ENCODE assay signal across 9 cellular contexts in the genomic region with DNA sequence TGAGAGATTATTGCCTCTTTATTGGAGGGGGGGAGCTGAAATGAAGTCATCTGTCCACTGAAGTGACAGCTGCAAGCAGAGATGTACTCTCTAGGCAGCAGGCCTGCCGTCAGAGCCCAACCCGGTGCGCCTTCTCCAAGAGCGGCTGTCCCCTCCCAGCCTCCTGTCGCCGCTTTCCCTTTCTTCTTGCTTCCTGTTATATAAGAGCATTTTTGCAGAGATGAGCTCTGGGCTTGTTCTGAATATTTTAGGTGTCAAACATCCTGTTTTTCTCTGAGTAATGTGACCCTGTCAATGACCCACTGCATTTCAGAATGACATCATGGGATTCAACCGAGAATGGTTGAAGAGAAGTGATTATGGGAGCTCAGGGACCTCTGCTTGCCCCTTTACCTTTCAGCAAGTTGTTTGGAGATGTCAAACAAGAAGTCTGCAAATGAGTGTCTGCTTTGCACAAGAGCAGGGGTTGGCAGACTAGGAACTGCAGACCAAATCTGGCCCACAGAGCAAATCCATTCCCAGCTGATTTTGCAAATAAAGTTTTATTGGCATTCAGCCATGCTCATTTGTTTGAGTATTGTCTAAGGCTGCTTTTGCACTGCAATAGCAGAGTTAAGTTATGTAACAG.
A peak's percentile ranks its signal among the peaks of the same experiment; 100 is the strongest.
DNase-seq lines count a peak whose midpoint lies in the region; ATAC-seq and TF ChIP-seq lines count a peak whose summit lies in the region.
"Had no signal": no experiment of that assay in that cellular context is flagged by ENCODE, and none has a peak within 500 bp of the region (broad histone marks: within the 10 kb centered on the region; RNA-seq: fewer than 3 reads in every experiment).

No MANE protein-coding gene starts in this region.

- peak; percentile 73 for DNase-seq in activated CD4-positive, alpha-beta T cell treated with anti-CD3 and anti-CD28 coated beads, Interleukin-2, amount 10 ng/mL, durations not matched to agents 24 days and 14 days
- no peak for DNase-seq in activated CD4-positive, alpha-beta T cell treated with anti-CD3 and anti-CD28 coated beads for 1 hour
- DNase-seq in activated naive CD4-positive, alpha-beta T cell treated with anti-CD3 and anti-CD28 coated beads, Interleukin-2, amount 10 ng/mL, durations not matched to agents 7 days and 5 days, result peak; percentile 60
- DNase-seq in right cardiac atrium (peak; percentile 33 to 77 (median 68)), tibial nerve (ENCODE audit: low spot score in 2 of 2) (peak; percentile 16 to 18), germinal center (ENCODE audit: low spot score) (no peak), NCI-H510A treated with DMSO at 0.1 percent for 48 hours (lab: John Stamatoyannopoulos, UW) (no peak)

- H3K27me3 Mint-ChIP-seq in activated CD4-positive, alpha-beta T cell treated with anti-CD3 and anti-CD28 coated beads, Interleukin-2, amount 10 ng/mL, durations not matched to agents 24 days and 14 days, result no peaks in the 10 kb centered on the region
- H3K27me3 Mint-ChIP-seq in activated naive CD4-positive, alpha-beta T cell treated with anti-CD3 and anti-CD28 coated beads, Interleukin-2, amount 10 ng/mL, durations not matched to agents 7 days and 5 days, result no peaks in the 10 kb centered on the region

- no peaks in the 10 kb centered on the region for H3K27me3 ChIP-seq in right cardiac atrium (ENCODE audit: control insufficient read depth, insufficient read depth)
- no peaks in the 10 kb centered on the region for H3K27me3 ChIP-seq in tibial nerve

- no peak for TF ChIP-seq CTCF in tibial nerve (IDR thresholded peaks at IDR 0.05)

- H3K9me3 ChIP-seq in right cardiac atrium (ENCODE audit: control insufficient read depth, low read length) (no peaks in the 10 kb centered on the region), tibial nerve (no peaks in the 10 kb centered on the region)

- peak overlapping the region; percentile 26 for H3K4me3 Mint-ChIP-seq in activated CD4-positive, alpha-beta T cell treated with anti-CD3 and anti-CD28 coated beads, Interleukin-2, amount 10 ng/mL, durations not matched to agents 24 days and 14 days
- H3K4me3 Mint-ChIP-seq in activated naive CD4-positive, alpha-beta T cell treated with anti-CD3 and anti-CD28 coated beads, Interleukin-2, amount 10 ng/mL, durations not matched to agents 7 days and 5 days, result no peak overlapping the region

- H3K4me3 ChIP-seq in right cardiac atrium (ENCODE audit: low read length), result no peak overlapping the region
- no peak overlapping the region for H3K4me3 ChIP-seq in tibial nerve
- H3K4me3 ChIP-seq: BLaER1 treated with 17β-estradiol and CSF1 and Interleukin-3, amounts not matched to agents 10 nM and 100 nM had no signal

- no peak for TF ChIP-seq POLR2A in tibial nerve (IDR thresholded peaks at IDR 0.05)

- no peaks in the 10 kb centered on the region for H3K36me3 Mint-ChIP-seq in activated CD4-positive, alpha-beta T cell treated with anti-CD3 and anti-CD28 coated beads, Interleukin-2, amount 10 ng/mL, durations not matched to agents 24 days and 14 days (ENCODE audit: low read depth)
- no peaks in the 10 kb centered on the region for H3K36me3 Mint-ChIP-seq in activated naive CD4-positive, alpha-beta T cell treated with anti-CD3 and anti-CD28 coated beads, Interleukin-2, amount 10 ng/mL, durations not matched to agents 7 days and 5 days

- peak overlapping the region; percentile 0 for H3K27ac Mint-ChIP-seq in activated CD4-positive, alpha-beta T cell treated with anti-CD3 and anti-CD28 coated beads, Interleukin-2, amount 10 ng/mL, durations not matched to agents 24 days and 14 days
- peak overlapping the region; percentile 81 for H3K27ac Mint-ChIP-seq in activated naive CD4-positive, alpha-beta T cell treated with anti-CD3 and anti-CD28 coated beads, Interleukin-2, amount 10 ng/mL, durations not matched to agents 7 days and 5 days

- H3K27ac ChIP-seq in right cardiac atrium (ENCODE audit: low read length) (peak overlapping the region; percentile 45), tibial nerve (peak overlapping the region in 2 of 4 donors; percentile 66 to 71)

- no peaks in the 10 kb centered on the region for H3K9me3 Mint-ChIP-seq in activated CD4-positive, alpha-beta T cell treated with anti-CD3 and anti-CD28 coated beads, Interleukin-2, amount 10 ng/mL, durations not matched to agents 24 days and 14 days
- no peaks in the 10 kb centered on the region for H3K9me3 Mint-ChIP-seq in activated naive CD4-positive, alpha-beta T cell treated with anti-CD3 and anti-CD28 coated beads, Interleukin-2, amount 10 ng/mL, durations not matched to agents 7 days and 5 days

- peaks cover 14% of the 10 kb centered on the region for H3K4me1 Mint-ChIP-seq in activated CD4-positive, alpha-beta T cell treated with anti-CD3 and anti-CD28 coated beads, Interleukin-2, amount 10 ng/mL, durations not matched to agents 24 days and 14 days
- H3K4me1 Mint-ChIP-seq in activated naive CD4-positive, alpha-beta T cell treated with anti-CD3 and anti-CD28 coated beads, Interleukin-2, amount 10 ng/mL, durations not matched to agents 7 days and 5 days, result peaks cover 29% of the 10 kb centered on the region

- 29% methylated on average over 7 of the region's 7 CpGs for WGBS in right cardiac atrium
- WGBS in tibial nerve, 2 donors, result 20 to 52% methylated on average over 7 of the region's 7 CpGs

- peaks cover 4% of the 10 kb centered on the region for H3K4me1 ChIP-seq in right cardiac atrium (ENCODE audit: control insufficient read depth, insufficient read depth, low read length)
- peaks cover 0 to 10% (median 0%) of the 10 kb centered on the region in 4 donors for H3K4me1 ChIP-seq in tibial nerve

- no peaks in the 10 kb centered on the region for H3K36me3 ChIP-seq in tibial nerve
- H3K36me3 ChIP-seq: BLaER1 treated with 17β-estradiol and CSF1 and Interleukin-3, amounts not matched to agents 10 nM and 100 nM had no signal

- TF ChIP-seq EP300 in tibial nerve (IDR thresholded peaks at IDR 0.05), result peak in 1 of 2 donors; percentile 41

- CTCF ChIA-PET in activated naive CD4-positive, alpha-beta T cell treated with anti-CD3 and anti-CD28 coated beads, Interleukin-2, amount 10 ng/mL, durations not matched to agents 7 days and 5 days (lab: Charles Lee), result interaction anchor here (0.6 to 1.0 kb wide), 3 partner anchors 33 to 164 kb away, joined by 3 read pairs; no protein-coding TSS in a partner anchor

- ATAC-seq in right cardiac atrium (peak; percentile 51 to 62), HG02981 (IDR thresholded peaks at IDR 0.05; ENCODE audit: unreplicated experiment) (no peak)

- intact Hi-C loops in activated CD4-positive, alpha-beta T cell treated with anti-CD3 and anti-CD28 coated beads, Interleukin-2, amount 10 ng/mL, durations not matched to agents 24 days and 14 days (cut with micrococcal nuclease), result no loop called here
- intact Hi-C loops in right cardiac atrium (cut with DNase I), result no loop called here

Comparison
In these comparisons a context has a peak if more than half of its experiments do, and no peak if none do; other contexts are left out.
1. DNase-seq: peak in activated CD4-positive, alpha-beta T cell treated with anti-CD3 and anti-CD28 coated beads, Interleukin-2, amount 10 ng/mL, durations not matched to agents 24 days and 14 days (single experiment), activated naive CD4-positive, alpha-beta T cell treated with anti-CD3 and anti-CD28 coated beads, Interleukin-2, amount 10 ng/mL, durations not matched to agents 7 days and 5 days (single experiment), right cardiac atrium (3 of 3) and tibial nerve (2 of 2); none in activated CD4-positive, alpha-beta T cell treated with anti-CD3 and anti-CD28 coated beads for 1 hour (single experiment), germinal center (single experiment) and NCI-H510A treated with DMSO at 0.1 percent for 48 hours (single experiment).